Comparison of ENCODE assay signal across 24 cellular contexts in the genomic region with DNA sequence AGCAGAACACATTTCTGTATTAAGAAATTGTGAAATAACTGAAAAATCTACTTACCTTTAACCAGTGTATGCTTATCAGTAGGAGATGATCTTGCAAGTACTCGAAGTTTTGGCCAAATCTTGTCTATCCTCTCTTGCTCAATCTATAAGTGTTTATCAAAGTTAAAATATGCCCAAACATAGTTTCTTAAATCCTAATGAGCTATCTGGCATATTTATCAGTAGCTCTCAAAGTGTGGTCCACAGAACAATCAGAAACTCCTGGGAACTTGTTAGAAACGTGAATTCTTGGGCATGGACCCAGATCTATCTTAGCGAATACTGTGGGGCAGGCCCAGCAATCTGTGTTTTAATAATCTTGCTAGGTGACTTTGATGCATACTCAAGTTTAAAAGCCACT.
"Had no signal": no experiment of that assay in that cellular context is flagged by ENCODE, and none has a peak within 500 bp of the region (broad histone marks: within the 10 kb centered on the region; RNA-seq: fewer than 3 reads in every experiment).

No MANE protein-coding gene starts in this region.

- FAIRE-seq: astrocyte, RCC 7860, TTC549 had no signal

- H3K9me3 Mint-ChIP-seq: activated CD4-positive, alpha-beta memory T cell treated with anti-CD3 and anti-CD28 coated beads for 36 hours; activated CD4-positive, alpha-beta T cell treated with anti-CD3 and anti-CD28 coated beads, Interleukin-2, amount 10 ng/mL, durations not matched to agents 7 days and 5 days; activated naive CD4-positive, alpha-beta T cell treated with anti-CD3 and anti-CD28 coated beads, Interleukin-2, amount 50 U/mL, for 72 hours; activated naive CD8-positive, alpha-beta T cell treated with anti-CD3 and anti-CD28 coated beads, Interleukin-2, amount 50 U/mL, for 24 hours; activated T-cell treated with anti-CD3 and anti-CD28 coated beads, Interleukin-2, amount 50 U/mL, for 4 hours; brain; central memory CD8-positive, alpha-beta T cell; T-helper 1 cell treated with Interleukin-12 subunit alpha and Interleukin-12 subunit beta and Interleukin-4 antibody, amounts not matched to agents 30 μg/mL and 1 μg/mL, for 36 hours had no signal

- H3K27ac Mint-ChIP-seq: activated CD4-positive, alpha-beta memory T cell treated with anti-CD3 and anti-CD28 coated beads for 36 hours; activated CD4-positive, alpha-beta T cell treated with anti-CD3 and anti-CD28 coated beads, Interleukin-2, amount 10 ng/mL, durations not matched to agents 7 days and 5 days; activated naive CD4-positive, alpha-beta T cell treated with anti-CD3 and anti-CD28 coated beads, Interleukin-2, amount 50 U/mL, for 72 hours; activated naive CD8-positive, alpha-beta T cell treated with anti-CD3 and anti-CD28 coated beads, Interleukin-2, amount 50 U/mL, for 24 hours; T-helper 1 cell treated with Interleukin-12 subunit alpha and Interleukin-12 subunit beta and Interleukin-4 antibody, amounts not matched to agents 30 μg/mL and 1 μg/mL, for 36 hours had no signal

- DNase-seq: activated CD4-positive, alpha-beta memory T cell treated with anti-CD3 and anti-CD28 coated beads for 36 hours; activated CD4-positive, alpha-beta T cell treated with anti-CD3 and anti-CD28 coated beads, Interleukin-2, amount 10 ng/mL, durations not matched to agents 7 days and 5 days; activated CD4-positive, CD25-positive, alpha-beta regulatory T cell; activated CD8-positive, alpha-beta memory T cell treated with anti-CD3 and anti-CD28 coated beads for 24 hours; activated effector memory CD4-positive, alpha-beta T cell treated with anti-CD3 and anti-CD28 coated beads, Interleukin-2, amount 50 U/mL, for 16 hours; activated naive CD4-positive, alpha-beta T cell treated with Interleukin-2 at 50 U/mL for 16 hours; activated naive CD8-positive, alpha-beta T cell treated with anti-CD3 and anti-CD28 coated beads, Interleukin-2, amount 50 U/mL, for 24 hours; activated T-cell treated with anti-CD3 and anti-CD28 coated beads, Interleukin-2, amount 50 U/mL, for 4 hours; amygdala; Kasumi-1; KBM-7; NCI-H1048; NCI-H1930; NCI-H524; PC-3; SHP77; T-helper 9 cell had no signal

- H3K27me3 Mint-ChIP-seq: activated CD4-positive, alpha-beta memory T cell treated with anti-CD3 and anti-CD28 coated beads for 36 hours; activated CD4-positive, alpha-beta T cell treated with anti-CD3 and anti-CD28 coated beads, Interleukin-2, amount 10 ng/mL, durations not matched to agents 7 days and 5 days; activated naive CD8-positive, alpha-beta T cell treated with anti-CD3 and anti-CD28 coated beads, Interleukin-2, amount 50 U/mL, for 24 hours; brain; central memory CD8-positive, alpha-beta T cell had no signal

- H3K4me1 Mint-ChIP-seq: activated naive CD8-positive, alpha-beta T cell treated with anti-CD3 and anti-CD28 coated beads, Interleukin-2, amount 50 U/mL, for 24 hours; brain had no signal

- H3K4me3 Mint-ChIP-seq: activated CD4-positive, alpha-beta memory T cell treated with anti-CD3 and anti-CD28 coated beads for 36 hours; activated CD4-positive, alpha-beta T cell treated with anti-CD3 and anti-CD28 coated beads, Interleukin-2, amount 10 ng/mL, durations not matched to agents 7 days and 5 days; activated naive CD8-positive, alpha-beta T cell treated with anti-CD3 and anti-CD28 coated beads, Interleukin-2, amount 50 U/mL, for 24 hours; activated T-cell treated with anti-CD3 and anti-CD28 coated beads, Interleukin-2, amount 50 U/mL, for 4 hours; brain; central memory CD8-positive, alpha-beta T cell; T-helper 1 cell treated with Interleukin-12 subunit alpha and Interleukin-12 subunit beta and Interleukin-4 antibody, amounts not matched to agents 30 μg/mL and 1 μg/mL, for 36 hours had no signal

- ATAC-seq: activated naive CD4-positive, alpha-beta T cell treated with anti-CD3 and anti-CD28 coated beads, Interleukin-2, amount 50 U/mL, for 72 hours; activated naive CD8-positive, alpha-beta T cell treated with anti-CD3 and anti-CD28 coated beads, Interleukin-2, amount 50 U/mL, for 24 hours; activated T-cell treated with anti-CD3 and anti-CD28 coated beads, Interleukin-2, amount 50 U/mL, for 4 hours; PC-3 had no signal
